In the genomic region with DNA sequence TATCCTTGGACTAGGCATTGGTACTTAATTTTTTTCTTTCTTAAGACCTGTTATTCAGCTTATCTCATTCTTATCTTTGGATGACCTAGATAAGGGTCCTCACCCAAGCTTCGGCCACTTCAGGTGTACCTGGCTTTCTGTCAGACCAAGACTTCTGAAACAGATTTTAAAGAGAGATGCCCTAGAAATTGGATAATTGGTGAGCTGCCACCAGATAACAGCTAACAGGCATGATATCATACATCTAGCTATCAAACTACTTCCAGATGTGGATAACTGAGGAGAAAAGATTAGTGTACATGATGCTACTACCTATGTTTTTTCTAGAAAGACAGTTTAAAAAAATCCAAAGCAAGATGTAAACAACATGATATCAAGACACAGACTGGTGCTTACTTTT, we compare ENCODE assay signal across 36 cellular contexts. TPM values are rescaled to one million over a fixed set of nuclear protein-coding genes. Genes with fewer than 3 reads are reported as not detected.
"Had no signal": no experiment of that assay in that cellular context is flagged by ENCODE, and none has a peak within 500 bp of the region (broad histone marks: within the 10 kb centered on the region; RNA-seq: fewer than 3 reads in every experiment).

No MANE protein-coding gene starts in this region.

- H3K27ac Mint-ChIP-seq: activated B cell treated with CpG ODN at 0.5 μM for 24 hours; activated CD4-positive, alpha-beta memory T cell treated with anti-CD3 and anti-CD28 coated beads, Interleukin-2, amount 10 ng/mL, durations not matched to agents 7 days and 5 days; activated CD4-positive, alpha-beta T cell treated with anti-CD3 and anti-CD28 coated beads, Interleukin-2, amount 10 ng/mL, durations not matched to agents 24 days and 14 days; activated CD8-positive, alpha-beta memory T cell treated with anti-CD3 and anti-CD28 coated beads, Interleukin-2, amount 10 ng/mL, durations not matched to agents 7 days and 5 days; activated CD8-positive, alpha-beta T cell treated with anti-CD3 and anti-CD28 coated beads, Interleukin-2, amount 10 ng/mL, durations not matched to agents 7 days and 5 days; activated naive CD4-positive, alpha-beta T cell treated with anti-CD3 and anti-CD28 coated beads, Interleukin-2, amount 10 ng/mL, durations not matched to agents 7 days and 5 days; activated naive CD4-positive, alpha-beta T cell treated with anti-CD3 and anti-CD28 coated beads, Interleukin-2, amount 50 U/mL, for 24 hours; activated naive CD8-positive, alpha-beta T cell; activated naive CD8-positive, alpha-beta T cell treated with anti-CD3 and anti-CD28 coated beads, Interleukin-2, amount 10 ng/mL, durations not matched to agents 7 days and 5 days; activated naive CD8-positive, alpha-beta T cell treated with anti-CD3 and anti-CD28 coated beads, Interleukin-2, amount 50 U/mL, for 24 hours; activated T-cell treated with anti-CD3 and anti-CD28 coated beads, Interleukin-2, amount 50 U/mL, for 24 hours; activated T-helper 2 cell treated with anti-CD3 and anti-CD28 coated beads, Interferon-gamma antibody, Interleukin-2, Interleukin-4, amounts not matched to agents 10 μg/mL and 5 μg/mL and 100 μg/mL, durations not matched to agents 14 hours and 24 hours and 36 hours; T-helper 1 cell treated with Interleukin-12 subunit alpha and Interleukin-12 subunit beta and Interleukin-4 antibody, amounts not matched to agents 30 μg/mL and 1 μg/mL, for 36 hours; T-helper 2 cell treated with Interferon-gamma antibody and Interleukin-4, amounts not matched to agents 5 μg/mL and 100 μg/mL, for 36 hours had no signal

- H3K27me3 Mint-ChIP-seq: activated naive CD8-positive, alpha-beta T cell treated with anti-CD3 and anti-CD28 coated beads, Interleukin-2, amount 50 U/mL, for 24 hours; brain; central memory CD8-positive, alpha-beta T cell had no signal

- H3K27ac ChIP-seq: ascending aorta, cardiac muscle cell, VCaP had no signal

- H3K4me3 Mint-ChIP-seq: activated B cell treated with CpG ODN at 0.5 μM for 24 hours; activated CD4-positive, alpha-beta memory T cell treated with anti-CD3 and anti-CD28 coated beads, Interleukin-2, amount 10 ng/mL, durations not matched to agents 7 days and 5 days; activated CD4-positive, alpha-beta T cell treated with anti-CD3 and anti-CD28 coated beads, Interleukin-2, amount 10 ng/mL, durations not matched to agents 24 days and 14 days; activated CD8-positive, alpha-beta memory T cell treated with anti-CD3 and anti-CD28 coated beads, Interleukin-2, amount 10 ng/mL, durations not matched to agents 7 days and 5 days; activated CD8-positive, alpha-beta T cell treated with anti-CD3 and anti-CD28 coated beads, Interleukin-2, amount 10 ng/mL, durations not matched to agents 7 days and 5 days; activated naive CD4-positive, alpha-beta T cell treated with anti-CD3 and anti-CD28 coated beads, Interleukin-2, amount 10 ng/mL, durations not matched to agents 7 days and 5 days; activated naive CD4-positive, alpha-beta T cell treated with anti-CD3 and anti-CD28 coated beads, Interleukin-2, amount 50 U/mL, for 24 hours; activated naive CD8-positive, alpha-beta T cell; activated naive CD8-positive, alpha-beta T cell treated with anti-CD3 and anti-CD28 coated beads, Interleukin-2, amount 10 ng/mL, durations not matched to agents 7 days and 5 days; activated naive CD8-positive, alpha-beta T cell treated with anti-CD3 and anti-CD28 coated beads, Interleukin-2, amount 50 U/mL, for 24 hours; activated T-cell treated with anti-CD3 and anti-CD28 coated beads, Interleukin-2, amount 50 U/mL, for 24 hours; brain; central memory CD8-positive, alpha-beta T cell; T-helper 1 cell treated with Interleukin-12 subunit alpha and Interleukin-12 subunit beta and Interleukin-4 antibody, amounts not matched to agents 30 μg/mL and 1 μg/mL, for 36 hours; T-helper 2 cell treated with Interferon-gamma antibody and Interleukin-4, amounts not matched to agents 5 μg/mL and 100 μg/mL, for 36 hours had no signal

- H3K9me3 Mint-ChIP-seq: activated B cell treated with CpG ODN at 0.5 μM for 24 hours; activated CD4-positive, alpha-beta memory T cell treated with anti-CD3 and anti-CD28 coated beads, Interleukin-2, amount 10 ng/mL, durations not matched to agents 7 days and 5 days; activated CD4-positive, alpha-beta T cell treated with anti-CD3 and anti-CD28 coated beads, Interleukin-2, amount 10 ng/mL, durations not matched to agents 24 days and 14 days; activated naive CD4-positive, alpha-beta T cell treated with anti-CD3 and anti-CD28 coated beads, Interleukin-2, amount 10 ng/mL, durations not matched to agents 7 days and 5 days; activated naive CD4-positive, alpha-beta T cell treated with anti-CD3 and anti-CD28 coated beads, Interleukin-2, amount 50 U/mL, for 24 hours; activated naive CD8-positive, alpha-beta T cell treated with anti-CD3 and anti-CD28 coated beads, Interleukin-2, amount 10 ng/mL, durations not matched to agents 7 days and 5 days; activated naive CD8-positive, alpha-beta T cell treated with anti-CD3 and anti-CD28 coated beads, Interleukin-2, amount 50 U/mL, for 24 hours; activated T-cell treated with anti-CD3 and anti-CD28 coated beads, Interleukin-2, amount 50 U/mL, for 24 hours; activated T-helper 2 cell treated with anti-CD3 and anti-CD28 coated beads, Interferon-gamma antibody, Interleukin-2, Interleukin-4, amounts not matched to agents 10 μg/mL and 5 μg/mL and 100 μg/mL, durations not matched to agents 14 hours and 24 hours and 36 hours; brain; central memory CD8-positive, alpha-beta T cell; T-helper 1 cell treated with Interleukin-12 subunit alpha and Interleukin-12 subunit beta and Interleukin-4 antibody, amounts not matched to agents 30 μg/mL and 1 μg/mL, for 36 hours; T-helper 2 cell treated with Interferon-gamma antibody and Interleukin-4, amounts not matched to agents 5 μg/mL and 100 μg/mL, for 36 hours had no signal

- DNase-seq: activated B cell treated with CpG ODN at 0.5 μM for 24 hours; activated CD4-positive, alpha-beta memory T cell treated with anti-CD3 and anti-CD28 coated beads, Interleukin-2, amount 10 ng/mL, durations not matched to agents 7 days and 5 days; activated CD4-positive, alpha-beta T cell treated with anti-CD3 and anti-CD28 coated beads for 4 hours; activated CD4-positive, alpha-beta T cell treated with anti-CD3 and anti-CD28 coated beads, Interleukin-2, amount 10 ng/mL, durations not matched to agents 24 days and 14 days; activated CD4-positive, alpha-beta T cell treated with anti-CD3 and anti-CD28 coated beads, Interleukin-2, amount 50 U/mL, for 1 hour; activated CD4-positive, alpha-beta T cell treated with anti-CD3 and anti-CD28 coated beads, Interleukin-2, amount 50 U/mL, for 4 hours; activated CD4-positive, CD25-positive, alpha-beta regulatory T cell treated with anti-CD3 and anti-CD28 coated beads, Interleukin-2, amount 50 U/mL, for 72 hours; activated CD8-positive, alpha-beta memory T cell treated with anti-CD3 and anti-CD28 coated beads for 24 hours; activated CD8-positive, alpha-beta memory T cell treated with anti-CD3 and anti-CD28 coated beads, Interleukin-2, amount 10 ng/mL, durations not matched to agents 7 days and 5 days; activated CD8-positive, alpha-beta memory T cell treated with anti-CD3 and anti-CD28 coated beads, Interleukin-2, amount 50 U/mL, for 48 hours; activated CD8-positive, alpha-beta T cell treated with anti-CD3 and anti-CD28 coated beads, Interleukin-2, amount 10 ng/mL, durations not matched to agents 7 days and 5 days; activated effector memory CD4-positive, alpha-beta T cell treated with Interleukin-2 at 50 U/mL for 16 hours; activated gamma-delta T cell; activated naive CD4-positive, alpha-beta T cell treated with anti-CD3 and anti-CD28 coated beads, Interleukin-2, amount 10 ng/mL, durations not matched to agents 7 days and 5 days; activated naive CD4-positive, alpha-beta T cell treated with Interleukin-2 at 50 U/mL for 16 hours; activated naive CD8-positive, alpha-beta T cell treated with anti-CD3 and anti-CD28 coated beads, Interleukin-2, amount 10 ng/mL, durations not matched to agents 7 days and 5 days; activated naive CD8-positive, alpha-beta T cell treated with anti-CD3 and anti-CD28 coated beads, Interleukin-2, amount 50 U/mL, for 24 hours; activated T-cell treated with anti-CD3 and anti-CD28 coated beads, Interleukin-2, amount 50 U/mL, for 24 hours; activated T-cell treated with anti-CD3 and anti-CD28 coated beads, Interleukin-2, amount 50 U/mL, for 48 hours; amygdala; anterior cingulate cortex; caudate nucleus; cerebellar nuclear complex; T-helper 1 cell; T-helper 2 cell; T-helper 9 cell had no signal

- H3K36me3 Mint-ChIP-seq: activated CD8-positive, alpha-beta memory T cell treated with anti-CD3 and anti-CD28 coated beads, Interleukin-2, amount 10 ng/mL, durations not matched to agents 7 days and 5 days; activated naive CD4-positive, alpha-beta T cell treated with anti-CD3 and anti-CD28 coated beads, Interleukin-2, amount 10 ng/mL, durations not matched to agents 7 days and 5 days; activated naive CD4-positive, alpha-beta T cell treated with anti-CD3 and anti-CD28 coated beads, Interleukin-2, amount 50 U/mL, for 24 hours; activated naive CD8-positive, alpha-beta T cell; activated naive CD8-positive, alpha-beta T cell treated with anti-CD3 and anti-CD28 coated beads, Interleukin-2, amount 10 ng/mL, durations not matched to agents 7 days and 5 days; brain had no signal

- H3K9me3 ChIP-seq: ascending aorta had no signal

- H3K4me1 Mint-ChIP-seq: activated B cell treated with CpG ODN at 0.5 μM for 24 hours; activated CD4-positive, alpha-beta T cell treated with anti-CD3 and anti-CD28 coated beads, Interleukin-2, amount 10 ng/mL, durations not matched to agents 24 days and 14 days; activated naive CD4-positive, alpha-beta T cell treated with anti-CD3 and anti-CD28 coated beads, Interleukin-2, amount 10 ng/mL, durations not matched to agents 7 days and 5 days; activated naive CD4-positive, alpha-beta T cell treated with anti-CD3 and anti-CD28 coated beads, Interleukin-2, amount 50 U/mL, for 24 hours; activated naive CD8-positive, alpha-beta T cell treated with anti-CD3 and anti-CD28 coated beads, Interleukin-2, amount 10 ng/mL, durations not matched to agents 7 days and 5 days; activated naive CD8-positive, alpha-beta T cell treated with anti-CD3 and anti-CD28 coated beads, Interleukin-2, amount 50 U/mL, for 24 hours; brain; central memory CD8-positive, alpha-beta T cell had no signal

- H3K36me3 ChIP-seq: ascending aorta, cardiac muscle cell had no signal

- H3K27me3 ChIP-seq: ascending aorta, cardiac muscle cell had no signal

- H3K4me1 ChIP-seq: ascending aorta had no signal

- H3K4me3 ChIP-seq: ascending aorta, cardiac muscle cell had no signal

RNA-seq across cellular contexts. Expression of gene FZD4, which starts 52.9 kb away (rescaled TPM):
- total RNA-seq: activated B cell treated with CpG ODN at 0.5 μM for 24 hours; activated CD4-positive, alpha-beta T cell treated with anti-CD3 and anti-CD28 coated beads, Interleukin-2, amount 10 ng/mL, durations not matched to agents 24 days and 14 days; activated CD8-positive, alpha-beta T cell treated with anti-CD3 and anti-CD28 coated beads, Interleukin-2, amount 10 ng/mL, durations not matched to agents 7 days and 5 days had no signal
